In the genomic region with DNA sequence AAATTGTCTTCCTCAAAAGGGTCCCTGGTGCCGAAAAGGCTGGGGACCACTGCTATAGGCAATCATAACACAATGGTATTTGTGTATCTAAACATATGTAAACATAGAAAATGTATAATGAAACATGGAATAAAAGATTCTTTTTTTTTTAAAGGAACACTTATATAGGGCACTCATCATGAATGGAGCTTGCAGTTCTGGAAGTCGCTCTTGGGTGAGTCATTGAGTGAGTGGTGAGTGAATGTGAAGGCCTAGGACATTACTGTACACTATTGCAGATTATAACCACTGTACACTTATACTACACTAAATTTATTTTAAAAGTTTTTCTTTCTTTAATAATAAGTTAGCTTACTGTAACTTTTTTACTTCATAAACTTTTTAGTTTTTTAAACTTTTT, we compare ENCODE assay signal across 18 cellular contexts.
DNase-seq lines count a peak whose midpoint lies in the region; ATAC-seq and TF ChIP-seq lines count a peak whose summit lies in the region.
"Had no signal": no experiment of that assay in that cellular context is flagged by ENCODE, and none has a peak within 500 bp of the region (broad histone marks: within the 10 kb centered on the region; RNA-seq: fewer than 3 reads in every experiment).

No MANE protein-coding gene starts in this region.

- H3K27me3 ChIP-seq in RWPE2 (ENCODE audit: insufficient read depth, poor library complexity, severe bottlenecking) (peaks cover 2% of the 10 kb centered on the region), osteoblast (ENCODE audit: insufficient read depth, low read length) (no peaks in the 10 kb centered on the region), left ventricle myocardium inferior (ENCODE audit: low read depth) (no peaks in the 10 kb centered on the region)
- H3K27me3 ChIP-seq: BLaER1, Peyer's patch, stomach had no signal

- H3K36me3 ChIP-seq in RWPE2 (ENCODE audit: low read depth) (no peaks in the 10 kb centered on the region), osteoblast (ENCODE audit: insufficient read depth, low read length) (no peaks in the 10 kb centered on the region), left ventricle myocardium inferior (no peaks in the 10 kb centered on the region)
- H3K36me3 ChIP-seq: BLaER1, Peyer's patch, stomach, WERI-Rb-1 had no signal

- no peak overlapping the region for H3K4me2 ChIP-seq in osteoblast (ENCODE audit: insufficient read depth, low read length)
- H3K4me2 ChIP-seq: BLaER1 had no signal

- peak; percentile 88 for DNase-seq in ELR (ENCODE audit: low read depth)
- DNase-seq in RWPE2 (ENCODE audit: low spot score): no peak
- DNase-seq in epithelial cell of esophagus (ENCODE audit: low read depth): peak; percentile 84
- DNase-seq in osteoblast (ENCODE audit: insufficient read length, low spot score, missing footprints): no peak
- DNase-seq in HK-2 (ENCODE audit: unreplicated experiment): no peak
- no peak for DNase-seq in left ventricle myocardium superior
- DNase-seq in left ventricle myocardium inferior: no peak
- DNase-seq: activated CD8-positive, alpha-beta T cell treated with anti-CD3 and anti-CD28 coated beads, Interleukin-2, amount 10 ng/mL, durations not matched to agents 7 days and 5 days; amygdala; DMS153; NCI-H1930; NCI-H774; Peyer's patch; stomach; WERI-Rb-1 had no signal

- no peak overlapping the region for H2AFZ ChIP-seq in osteoblast (ENCODE audit: low read length)

- H3K79me2 ChIP-seq in osteoblast (ENCODE audit: insufficient read depth, low read length): no peaks in the 10 kb centered on the region

- H3K27ac ChIP-seq in RWPE2 (ENCODE audit: poor library complexity, severe bottlenecking): no peak overlapping the region
- H3K27ac ChIP-seq in osteoblast (ENCODE audit: low read depth, low read length): peak overlapping the region; percentile 41
- H3K27ac ChIP-seq in left ventricle myocardium inferior (replicated peaks): no peak overlapping the region
- H3K27ac ChIP-seq: BLaER1, coronary artery, Peyer's patch, stomach, WERI-Rb-1 had no signal

- H3K4me1 ChIP-seq in RWPE2 (ENCODE audit: insufficient read depth, poor library complexity, severe bottlenecking) (no peaks in the 10 kb centered on the region), osteoblast (ENCODE audit: insufficient read depth, low read length) (peaks cover 13% of the 10 kb centered on the region), left ventricle myocardium inferior (peaks cover 9% of the 10 kb centered on the region)
- H3K4me1 ChIP-seq: BLaER1, Peyer's patch had no signal

- intact Hi-C loops in left ventricle myocardium superior (cut with micrococcal nuclease): no loop called here
- intact Hi-C loops in left ventricle myocardium inferior (cut with micrococcal nuclease): no loop called here

- H3K4me3 ChIP-seq in RWPE2 (ENCODE audit: severe bottlenecking) (no peak overlapping the region), epithelial cell of esophagus (ENCODE audit: low read length) (no peak overlapping the region), osteoblast (ENCODE audit: insufficient read depth, low read length) (no peak overlapping the region), left ventricle myocardium inferior (no peak overlapping the region)
- H3K4me3 ChIP-seq: BLaER1, coronary artery, Peyer's patch, stomach had no signal

- ATAC-seq in RWPE2 (ENCODE audit: low read depth): peak; percentile 98
- ATAC-seq in GM21529 (IDR thresholded peaks at IDR 0.05; ENCODE audit: unreplicated experiment): no peak
- no peak for ATAC-seq in left ventricle myocardium superior
- ATAC-seq: activated CD8-positive, alpha-beta T cell treated with anti-CD3 and anti-CD28 coated beads, Interleukin-2, amount 10 ng/mL, durations not matched to agents 7 days and 5 days had no signal

- no peaks in the 10 kb centered on the region for H4K20me1 ChIP-seq in osteoblast (ENCODE audit: insufficient read depth, low read length)
- H4K20me1 ChIP-seq: BLaER1 had no signal

- H3K9me3 ChIP-seq in RWPE2 (ENCODE audit: severe bottlenecking): no peaks in the 10 kb centered on the region
- H3K9me3 ChIP-seq in osteoblast (ENCODE audit: low read depth, low read length): no peaks in the 10 kb centered on the region
- H3K9me3 ChIP-seq in left ventricle myocardium inferior (replicated peaks): no peaks in the 10 kb centered on the region
- H3K9me3 ChIP-seq: BLaER1, Peyer's patch, stomach had no signal

- no peak for TF ChIP-seq CTCF in RWPE2 (IDR thresholded peaks at IDR 0.05; ENCODE audit: poor library complexity, severe bottlenecking)
- TF ChIP-seq CTCF in epithelial cell of esophagus (IDR thresholded peaks at IDR 0.05; ENCODE audit: insufficient read depth, low read depth, low read length, missing control alignments): no peak
- no peak for TF ChIP-seq CTCF in osteoblast (IDR thresholded peaks at IDR 0.05; ENCODE audit: extremely low read depth, low read depth, low read length)
- no peak for TF ChIP-seq CTCF in left ventricle myocardium inferior (IDR thresholded peaks at IDR 0.05; ENCODE audit: borderline replicate concordance)

Comparison
In these comparisons a context has a peak if more than half of its experiments do, and no peak if none do; other contexts are left out.
1. DNase-seq: peak in ELR (single experiment) and epithelial cell of esophagus (single experiment); none in RWPE2 (single experiment), osteoblast (single experiment), HK-2 (single experiment), left ventricle myocardium superior (single experiment) and left ventricle myocardium inferior (single experiment).